Comparison of ENCODE assay signal across 20 cellular contexts in genomic region chr10:30353851-30354250, GRCh38. TPM values are rescaled to one million over a fixed set of nuclear protein-coding genes. Genes with fewer than 3 reads are reported as not detected.
DNase-seq lines count a peak whose midpoint lies in the region; ATAC-seq and TF ChIP-seq lines count a peak whose summit lies in the region.
"Had no signal": no experiment of that assay in that cellular context is flagged by ENCODE, and none has a peak within 500 bp of the region (broad histone marks: within the 10 kb centered on the region; RNA-seq: fewer than 3 reads in every experiment).

No MANE protein-coding gene starts in this region.

- intact Hi-C loops in lower lobe of right lung (cut with DNase I): no loop called here

- no peak overlapping the region for H3K4me2 ChIP-seq in neural progenitor cell

- H3K9ac ChIP-seq in neural progenitor cell: no peak overlapping the region

- DNase-seq in Daoy (ENCODE audit: low read depth) (peak; percentile 16), NB4 (ENCODE audit: low read depth) (peak; percentile 17), dedifferentiated amniotic fluid mesenchymal stem cell (ENCODE audit: extremely low spot score) (peak; percentile 86), neural progenitor cell (ENCODE audit: low spot score) (no peak), progenitor cell of endocrine pancreas (ENCODE audit: low spot score, unreplicated experiment) (no peak), lower lobe of right lung (no peak)
- no peak for DNase-seq in stimulated activated effector memory CD8-positive, alpha-beta T cell treated with anti-CD3 and anti-CD28 coated beads, Interleukin-12 subunit alpha, Interleukin-12 subunit beta, amount 100 ng/mL, for 72 hours (ENCODE audit: low spot score in 2 of 2)
- DNase-seq in activated CD4-positive, alpha-beta memory T cell treated with anti-CD3 and anti-CD28 coated beads, Interleukin-2, amount 10 ng/mL, durations not matched to agents 7 days and 5 days: no peak
- DNase-seq: activated CD8-positive, alpha-beta memory T cell treated with anti-CD3 and anti-CD28 coated beads for 24 hours; DMS79; NCI-H187; stimulated activated CD4-positive, alpha-beta T cell treated with anti-CD3 and anti-CD28 coated beads, Interleukin-4, amount 100 ng/mL, for 4 hours; upper lobe of left lung; WERI-Rb-1 had no signal

- H2AFZ ChIP-seq in neural progenitor cell (replicated peaks): no peak overlapping the region

- H3K4me3 Mint-ChIP-seq in neural progenitor cell (no peak overlapping the region), progenitor cell of endocrine pancreas (ENCODE audit: low read depth) (no peak overlapping the region)
- no peak overlapping the region for H3K4me3 Mint-ChIP-seq in stimulated activated effector memory CD8-positive, alpha-beta T cell treated with anti-CD3 and anti-CD28 coated beads, Interleukin-12 subunit alpha, Interleukin-12 subunit beta, amount 100 ng/mL, for 72 hours
- no peak overlapping the region for H3K4me3 Mint-ChIP-seq in activated CD4-positive, alpha-beta memory T cell treated with anti-CD3 and anti-CD28 coated beads, Interleukin-2, amount 10 ng/mL, durations not matched to agents 7 days and 5 days
- H3K4me3 Mint-ChIP-seq: activated T-helper 17 cell treated with anti-CD3 and anti-CD28 coated beads, Interleukin-2, amount 50 U/mL, for 72 hours; CD14-positive monocyte had no signal

- H3K27ac ChIP-seq in neural progenitor cell: no peak overlapping the region
- no peak overlapping the region for H3K27ac ChIP-seq in lower lobe of right lung
- H3K27ac ChIP-seq: neutrophil, upper lobe of left lung, WERI-Rb-1 had no signal

- H3K4me1 ChIP-seq in neural progenitor cell (no peaks in the 10 kb centered on the region), lower lobe of right lung (peaks cover 5% of the 10 kb centered on the region)

- peaks cover 7% of the 10 kb centered on the region for H3K79me2 ChIP-seq in neural progenitor cell (ENCODE audit: low read depth)

- no peaks in the 10 kb centered on the region for H4K20me1 ChIP-seq in neural progenitor cell (ENCODE audit: low read depth)

- no peaks in the 10 kb centered on the region for H3K36me3 ChIP-seq in neural progenitor cell
- no peaks in the 10 kb centered on the region for H3K36me3 ChIP-seq in lower lobe of right lung
- H3K36me3 ChIP-seq: neutrophil, upper lobe of left lung, WERI-Rb-1 had no signal

- no peaks in the 10 kb centered on the region for H3F3A ChIP-seq in neural progenitor cell (ENCODE audit: low read depth)

- peaks cover 9% of the 10 kb centered on the region for H3K27me3 Mint-ChIP-seq in neural progenitor cell (ENCODE audit: insufficient read depth, low read depth)
- peaks cover 10% of the 10 kb centered on the region for H3K27me3 Mint-ChIP-seq in progenitor cell of endocrine pancreas
- peaks cover 13% of the 10 kb centered on the region for H3K27me3 Mint-ChIP-seq in activated CD4-positive, alpha-beta memory T cell treated with anti-CD3 and anti-CD28 coated beads, Interleukin-2, amount 10 ng/mL, durations not matched to agents 7 days and 5 days

- no peak overlapping the region for H3K4me3 ChIP-seq in NB4 (ENCODE audit: low read depth, low read length)
- no peak overlapping the region for H3K4me3 ChIP-seq in neural progenitor cell
- no peak overlapping the region for H3K4me3 ChIP-seq in lower lobe of right lung
- H3K4me3 ChIP-seq: upper lobe of left lung had no signal

- H3K27me3 ChIP-seq in neural progenitor cell (peaks cover 6% of the 10 kb centered on the region), lower lobe of right lung (ENCODE audit: low read depth) (no peaks in the 10 kb centered on the region)
- H3K27me3 ChIP-seq: neutrophil, upper lobe of left lung had no signal

- no peak for ATAC-seq in stimulated activated effector memory CD8-positive, alpha-beta T cell treated with anti-CD3 and anti-CD28 coated beads, Interleukin-12 subunit alpha, Interleukin-12 subunit beta, amount 100 ng/mL, for 72 hours
- ATAC-seq in lower lobe of right lung: no peak
- ATAC-seq: activated T-helper 17 cell treated with anti-CD3 and anti-CD28 coated beads, Interleukin-2, amount 50 U/mL, for 72 hours; HCT116; sciatic nerve had no signal

- POLR2A ChIA-PET in activated CD4-positive, alpha-beta memory T cell treated with anti-CD3 and anti-CD28 coated beads, Interleukin-2, amount 10 ng/mL, durations not matched to agents 7 days and 5 days (lab: Charles Lee): no interaction called here

- H3K27ac Mint-ChIP-seq in neural progenitor cell (peak overlapping the region; percentile 14), progenitor cell of endocrine pancreas (no peak overlapping the region)
- no peak overlapping the region for H3K27ac Mint-ChIP-seq in stimulated activated effector memory CD8-positive, alpha-beta T cell treated with anti-CD3 and anti-CD28 coated beads, Interleukin-12 subunit alpha, Interleukin-12 subunit beta, amount 100 ng/mL, for 72 hours
- H3K27ac Mint-ChIP-seq in activated CD4-positive, alpha-beta memory T cell treated with anti-CD3 and anti-CD28 coated beads, Interleukin-2, amount 10 ng/mL, durations not matched to agents 7 days and 5 days: no peak overlapping the region
- H3K27ac Mint-ChIP-seq: activated T-helper 17 cell treated with anti-CD3 and anti-CD28 coated beads, Interleukin-2, amount 50 U/mL, for 72 hours; brain; CD14-positive monocyte had no signal

- no peaks in the 10 kb centered on the region for H3K9me3 ChIP-seq in neural progenitor cell (ENCODE audit: low read depth)
- no peaks in the 10 kb centered on the region for H3K9me3 ChIP-seq in lower lobe of right lung
- H3K9me3 ChIP-seq: neutrophil, upper lobe of left lung had no signal

- TF ChIP-seq CTCF in NB4 (IDR thresholded peaks at IDR 0.05; ENCODE audit: low read depth, low read length) (no peak), neural progenitor cell (IDR thresholded peaks at IDR 0.05) (no peak), progenitor cell of endocrine pancreas (IDR thresholded peaks at IDR 0.05; ENCODE audit: unreplicated experiment) (no peak), lower lobe of right lung (IDR thresholded peaks at IDR 0.05) (no peak)

- H3K4me1 Mint-ChIP-seq in neural progenitor cell: no peaks in the 10 kb centered on the region
- H3K4me1 Mint-ChIP-seq in progenitor cell of endocrine pancreas (ENCODE audit: low read depth): no peaks in the 10 kb centered on the region
- no peaks in the 10 kb centered on the region for H3K4me1 Mint-ChIP-seq in stimulated activated effector memory CD8-positive, alpha-beta T cell treated with anti-CD3 and anti-CD28 coated beads, Interleukin-12 subunit alpha, Interleukin-12 subunit beta, amount 100 ng/mL, for 72 hours
- peaks cover 11% of the 10 kb centered on the region for H3K4me1 Mint-ChIP-seq in activated CD4-positive, alpha-beta memory T cell treated with anti-CD3 and anti-CD28 coated beads, Interleukin-2, amount 10 ng/mL, durations not matched to agents 7 days and 5 days
- H3K4me1 Mint-ChIP-seq: activated T-helper 17 cell treated with anti-CD3 and anti-CD28 coated beads, Interleukin-2, amount 50 U/mL, for 72 hours; brain had no signal

- TF ChIP-seq POLR2A in NB4 (IDR thresholded peaks at IDR 0.05; ENCODE audit: extremely low read depth, insufficient read length): no peak

- no peaks in the 10 kb centered on the region for H3K9me3 Mint-ChIP-seq in neural progenitor cell
- H3K9me3 Mint-ChIP-seq in progenitor cell of endocrine pancreas (ENCODE audit: low read depth): no peaks in the 10 kb centered on the region
- no peaks in the 10 kb centered on the region for H3K9me3 Mint-ChIP-seq in stimulated activated effector memory CD8-positive, alpha-beta T cell treated with anti-CD3 and anti-CD28 coated beads, Interleukin-12 subunit alpha, Interleukin-12 subunit beta, amount 100 ng/mL, for 72 hours
- H3K9me3 Mint-ChIP-seq in activated CD4-positive, alpha-beta memory T cell treated with anti-CD3 and anti-CD28 coated beads, Interleukin-2, amount 10 ng/mL, durations not matched to agents 7 days and 5 days: no peaks in the 10 kb centered on the region
- H3K9me3 Mint-ChIP-seq: activated T-helper 17 cell treated with anti-CD3 and anti-CD28 coated beads, Interleukin-2, amount 50 U/mL, for 72 hours; brain; CD14-positive monocyte had no signal

- CTCF ChIA-PET in activated CD4-positive, alpha-beta memory T cell treated with anti-CD3 and anti-CD28 coated beads, Interleukin-2, amount 10 ng/mL, durations not matched to agents 7 days and 5 days (lab: Charles Lee): interaction anchor here (1.0 kb wide), 1 partner anchor 14 kb away, joined by 3 read pairs; no protein-coding TSS in a partner anchor

- no peaks in the 10 kb centered on the region for H3K36me3 Mint-ChIP-seq in neural progenitor cell
- no peaks in the 10 kb centered on the region for H3K36me3 Mint-ChIP-seq in progenitor cell of endocrine pancreas (ENCODE audit: insufficient read depth)
- H3K36me3 Mint-ChIP-seq in stimulated activated effector memory CD8-positive, alpha-beta T cell treated with anti-CD3 and anti-CD28 coated beads, Interleukin-12 subunit alpha, Interleukin-12 subunit beta, amount 100 ng/mL, for 72 hours: peaks cover 5% of the 10 kb centered on the region
- H3K36me3 Mint-ChIP-seq in activated CD4-positive, alpha-beta memory T cell treated with anti-CD3 and anti-CD28 coated beads, Interleukin-2, amount 10 ng/mL, durations not matched to agents 7 days and 5 days (ENCODE audit: low read depth): peaks cover 2% of the 10 kb centered on the region
- H3K36me3 Mint-ChIP-seq: brain, CD14-positive monocyte had no signal

RNA-seq across cellular contexts. Expression of gene MTPAP, which starts 4.8 kb away (rescaled TPM):
- total RNA-seq in Daoy (2014; rRNA removed; shearing (Covaris generic)): 6.5 and 12.7 TPM in 2 replicates
- total RNA-seq in neural progenitor cell (ENCODE audit: low replicate concordance) (24.7 and 48.4 TPM in 2 replicates), progenitor cell of endocrine pancreas (29.5 and 32.4 TPM in 2 replicates), lower lobe of right lung (23.6 TPM)
- 10 to 100 TPM; 23.7 to 24.7 TPM for total RNA-seq in activated CD4-positive, alpha-beta memory T cell treated with anti-CD3 and anti-CD28 coated beads, Interleukin-2, amount 10 ng/mL, durations not matched to agents 7 days and 5 days

Comparison
In these comparisons a context has a peak if more than half of its experiments do, and no peak if none do; other contexts are left out.
1. DNase-seq: peak in Daoy (single experiment), NB4 (single experiment) and dedifferentiated amniotic fluid mesenchymal stem cell (single experiment); none in neural progenitor cell (single experiment), progenitor cell of endocrine pancreas (single experiment), stimulated activated effector memory CD8-positive, alpha-beta T cell treated with anti-CD3 and anti-CD28 coated beads, Interleukin-12 subunit alpha, Interleukin-12 subunit beta, amount 100 ng/mL, for 72 hours (0 of 2), lower lobe of right lung (single experiment) and activated CD4-positive, alpha-beta memory T cell treated with anti-CD3 and anti-CD28 coated beads, Interleukin-2, amount 10 ng/mL, durations not matched to agents 7 days and 5 days (single experiment).